8 cellular contexts compared by ENCODE assay signal in genomic region chr3:47266709-47267489, GRCh38. TPM values are rescaled to one million over a fixed set of nuclear protein-coding genes. Genes with fewer than 3 reads are reported as not detected.
DNase-seq lines count a peak whose midpoint lies in the region; ATAC-seq and TF ChIP-seq lines count a peak whose summit lies in the region.

No MANE protein-coding gene starts in this region.

- intact Hi-C loops in testis (cut with DNase I; ENCODE audit: low total_unique reads), result no loop called here

- no peaks in the 10 kb centered on the region for H4K20me1 ChIP-seq in DOHH2 (ENCODE audit: control insufficient read depth, insufficient read depth, low read depth, low read length)

- H3K9me2 ChIP-seq in DOHH2 (replicated peaks; ENCODE audit: control insufficient read depth, low read length), result no peaks in the 10 kb centered on the region

- H3K36me3 ChIP-seq in DOHH2 (ENCODE audit: control insufficient read depth, low read length) (no peaks in the 10 kb centered on the region), testis (ENCODE audit: low read depth, missing control alignments) (no peaks in the 10 kb centered on the region)

- H3K4me3 ChIP-seq in DOHH2 (ENCODE audit: low read length) (0 out of 2 replicates have a peak overlapping the region, but pooled peaks have one; percentile 5), coronary artery (no peak overlapping the region), testis (no peak overlapping the region)

- H3K79me2 ChIP-seq in DOHH2 (ENCODE audit: control insufficient read depth, low read length), result no peaks in the 10 kb centered on the region

- DNase-seq in SKM-1 treated with dmso at 0.1 percent for 144 hours (lab: John Stamatoyannopoulos, UW; ENCODE audit: unreplicated experiment) (peak; percentile 78), coronary artery (ENCODE audit: low spot score) (peak; percentile 84), myocyte (ENCODE audit: low read depth) (peak; percentile 99), testis (peak; percentile 47), cerebellum (ENCODE audit: low spot score) (no peak)

- peak overlapping the region; percentile 12 for H3K4me2 ChIP-seq in DOHH2 (ENCODE audit: low read length)

- peaks cover 3% of the 10 kb centered on the region; the same call in 1 of the 2 replicates for H3F3A ChIP-seq in DOHH2 (ENCODE audit: control insufficient read depth, insufficient read depth)

- H3K4me1 ChIP-seq in DOHH2 (ENCODE audit: control insufficient read depth, low read length) (peaks cover 19% of the 10 kb centered on the region), testis (no peaks in the 10 kb centered on the region)

- no peak overlapping the region for H3K27ac ChIP-seq in DOHH2 (ENCODE audit: low read depth, low read length)
- H3K27ac ChIP-seq in coronary artery, result no peak overlapping the region
- H3K27ac ChIP-seq in testis, result no peak overlapping the region

- no peak for TF ChIP-seq POLR2A in testis (IDR thresholded peaks at IDR 0.05)

- no peaks in the 10 kb centered on the region for H3K27me3 ChIP-seq in DOHH2 (ENCODE audit: control insufficient read depth, low read length)
- no peaks in the 10 kb centered on the region for H3K27me3 ChIP-seq in testis

- no peak for TF ChIP-seq CTCF in DOHH2 (IDR thresholded peaks at IDR 0.05; ENCODE audit: low read depth, low read length, poor library complexity, severe bottlenecking)
- no peak for TF ChIP-seq CTCF in coronary artery (IDR thresholded peaks at IDR 0.05)
- TF ChIP-seq CTCF in testis (IDR thresholded peaks at IDR 0.05), result no peak

- peak; percentile 63 for ATAC-seq in HG03095 (IDR thresholded peaks at IDR 0.05; ENCODE audit: unreplicated experiment)
- no peak for ATAC-seq in HG03280 (IDR thresholded peaks at IDR 0.05; ENCODE audit: unreplicated experiment)

- H3K9me3 ChIP-seq in DOHH2 (ENCODE audit: control insufficient read depth, insufficient read depth, low read length) (no peaks in the 10 kb centered on the region), testis (no peaks in the 10 kb centered on the region)

- WGBS in testis, 2 donors, result 70 to 74% methylated on average over 11 of the region's 11 CpGs

RNA-seq across cellular contexts. Expression of gene KIF9, which starts 15.7 kb away (rescaled TPM):
- total RNA-seq in myocyte (6.9 and 8.9 TPM in 2 replicates), testis (10 to 100 TPM; 37.2 to 53.0 TPM), cerebellum (5.2 TPM)
- 14.6 TPM for polyA plus RNA-seq in myocyte (2012)
- 115 TPM for polyA plus RNA-seq in testis (ENCODE audit: insufficient read depth, low read depth, low replicate concordance)

RNA-seq across cellular contexts. Expression of gene KLHL18, which starts 15.8 kb away (rescaled TPM):
- 32.7 and 53.1 TPM in 2 replicates for total RNA-seq in myocyte
- polyA plus RNA-seq in myocyte (2012), result 42.8 TPM
- total RNA-seq in testis, result 10 to 100 TPM; 24.7 to 26.2 TPM
- 17.6 TPM for polyA plus RNA-seq in testis (ENCODE audit: insufficient read depth, low read depth, low replicate concordance)
- total RNA-seq in cerebellum, result 25.8 TPM
